In the genomic region with DNA sequence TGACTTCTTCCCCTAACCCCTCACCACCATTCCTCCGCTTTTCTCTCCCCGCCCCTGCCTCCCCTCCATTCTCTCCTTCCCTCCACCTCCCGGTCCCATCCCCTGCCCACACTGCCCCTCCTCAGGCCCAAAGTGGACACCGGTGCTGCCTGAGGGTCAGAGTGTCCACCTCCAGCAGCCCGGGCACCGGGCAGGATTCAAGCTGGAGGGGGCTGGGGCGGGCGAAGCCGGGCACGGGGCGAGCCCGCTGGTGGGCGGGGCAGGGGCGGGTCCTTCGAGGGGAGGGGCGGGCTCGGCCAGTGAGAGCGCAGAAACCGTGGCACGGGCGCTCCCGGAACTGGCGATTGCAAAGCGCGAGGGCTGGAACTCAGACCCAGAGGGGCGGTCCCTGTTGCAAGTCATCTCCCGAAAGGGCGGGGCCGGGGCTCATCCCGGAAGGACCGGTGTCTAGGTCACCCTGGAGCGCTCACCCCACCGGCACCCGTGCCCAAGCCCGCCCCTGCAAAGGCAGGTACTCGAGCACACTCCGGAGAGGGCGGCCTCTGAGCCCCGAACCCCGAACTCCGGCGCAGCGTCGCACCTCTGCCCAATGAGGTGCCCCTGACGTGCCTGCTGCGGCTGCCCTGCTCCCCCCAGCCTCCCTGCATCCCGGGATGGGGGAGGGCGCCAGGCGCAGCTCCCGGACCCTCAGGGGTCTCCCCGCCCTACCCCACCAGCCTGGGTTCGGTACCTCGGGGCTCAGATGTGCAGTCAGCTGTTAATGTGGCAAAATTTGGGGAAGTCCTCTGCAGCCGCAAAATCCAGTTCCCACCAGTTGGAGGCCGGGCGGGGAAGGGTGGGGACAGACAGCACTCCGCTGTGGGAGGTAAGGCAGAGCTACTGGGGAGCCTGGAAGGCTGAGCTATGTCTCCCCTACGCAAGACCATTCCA, we compare ENCODE assay signal across 8 cellular contexts. TPM values are rescaled to one million over a fixed set of nuclear protein-coding genes. Genes with fewer than 3 reads are reported as not detected.
DNase-seq lines count a peak whose midpoint lies in the region; ATAC-seq and TF ChIP-seq lines count a peak whose summit lies in the region.

No MANE protein-coding gene starts in this region.

- in situ Hi-C loops in GM18951 (cut with MboI; ENCODE audit: low sequenced_read_pairs, unreplicated experiment): no loop called here

- CTCF ChIA-PET in activated CD4-positive, alpha-beta T cell treated with anti-CD3 and anti-CD28 coated beads for 36 hours (lab: Charles Lee): interaction anchor here (1.0 to 4.3 kb wide), 4 partner anchors 10 to 28 kb away, joined by 3 to 28 read pairs (median 5); a partner anchor contains a TSS

- peak overlapping the region; percentile 59 to 88 for H3K27ac ChIP-seq in coronary artery
- H3K27ac ChIP-seq in left lung: peak overlapping the region; percentile 77 to 91

- H3K4me1 ChIP-seq in left lung: peaks cover 12 to 60% of the 10 kb centered on the region in 2 donors

- POLR2A ChIA-PET in activated CD4-positive, alpha-beta T cell treated with anti-CD3 and anti-CD28 coated beads for 36 hours (lab: Charles Lee): interaction anchor here (0.8 kb wide), 1 partner anchor 10 kb away, joined by 3 read pairs; no protein-coding TSS in a partner anchor

- peak overlapping the region; percentile 91 for H3K4me3 ChIP-seq in coronary artery
- H3K4me3 ChIP-seq in left lung: peak overlapping the region; percentile 71 to 73

- TF ChIP-seq CTCF in AG09319 (IDR thresholded peaks at IDR 0.05; ENCODE audit: low read depth, low read length) (no peak), coronary artery (IDR thresholded peaks at IDR 0.05) (no peak), left lung (IDR thresholded peaks at IDR 0.05) (no peak)

- no peaks in the 10 kb centered on the region for H3K36me3 ChIP-seq in left lung

- H3K9me3 Mint-ChIP-seq in activated CD4-positive, alpha-beta T cell treated with anti-CD3 and anti-CD28 coated beads for 36 hours (ENCODE audit: low read depth): no peaks in the 10 kb centered on the region

- ATAC-seq in HG03159 (IDR thresholded peaks at IDR 0.05; ENCODE audit: unreplicated experiment) (peak; percentile 93), left lung (peak; percentile 91)
- peak; percentile 96 for ATAC-seq in activated CD4-positive, alpha-beta T cell treated with anti-CD3 and anti-CD28 coated beads for 36 hours

- peak; percentile 73 for TF ChIP-seq POLR2A in GM18951 (IDR thresholded peaks at IDR 0.05; ENCODE audit: extremely low read depth, insufficient read depth, insufficient read length)

- no peaks in the 10 kb centered on the region for H3K27me3 ChIP-seq in left lung

- H3K27me3 Mint-ChIP-seq in activated CD4-positive, alpha-beta T cell treated with anti-CD3 and anti-CD28 coated beads for 36 hours: no peaks in the 10 kb centered on the region

- H3K27ac Mint-ChIP-seq in activated CD4-positive, alpha-beta T cell treated with anti-CD3 and anti-CD28 coated beads for 36 hours: peak overlapping the region; percentile 22

- intact Hi-C loops in activated CD4-positive, alpha-beta T cell treated with anti-CD3 and anti-CD28 coated beads for 36 hours (cut with DNase I, micrococcal nuclease): loop anchor here (1.0 kb wide), 8 partner anchors 10 to 520 kb away; a partner anchor contains a TSS
- intact Hi-C loops in left lung (cut with DNase I): no loop called here

- H3K4me1 Mint-ChIP-seq in activated CD4-positive, alpha-beta T cell treated with anti-CD3 and anti-CD28 coated beads for 36 hours: peaks cover 33% of the 10 kb centered on the region

- H3K4me3 Mint-ChIP-seq in activated CD4-positive, alpha-beta T cell treated with anti-CD3 and anti-CD28 coated beads for 36 hours: peak overlapping the region; percentile 64

- peaks cover 12% of the 10 kb centered on the region for H3K36me3 Mint-ChIP-seq in activated CD4-positive, alpha-beta T cell treated with anti-CD3 and anti-CD28 coated beads for 36 hours (ENCODE audit: low read depth)

- no peaks in the 10 kb centered on the region for H3K9me3 ChIP-seq in left lung

- DNase-seq in AG09319 (ENCODE audit: extremely low read depth, low read depth) (peak; percentile 69), NCI-H446 treated with DMSO at 0.1 percent for 48 hours (lab: John Stamatoyannopoulos, UW) (peak; percentile 81), coronary artery (ENCODE audit: low spot score) (peak; percentile 97), left lung (peak; percentile 98 to 99)
- DNase-seq in activated CD4-positive, alpha-beta T cell treated with anti-CD3 and anti-CD28 coated beads for 36 hours: peak; percentile 98
- peak; percentile 91 to 92 for DNase-seq in stimulated activated CD4-positive, alpha-beta T cell treated with anti-CD3 and anti-CD28 coated beads, Interleukin-2, amount 100 ng/mL, for 48 hours

RNA-seq across cellular contexts. Expression of a gene that starts 16.5 kb away (rescaled TPM):
- under 1 TPM; 0.21 to 0.53 TPM for total RNA-seq in activated CD4-positive, alpha-beta T cell treated with anti-CD3 and anti-CD28 coated beads for 36 hours
- total RNA-seq in left lung: 10 to 100 TPM; 18.0 to 31.7 TPM

RNA-seq across cellular contexts. Expression of a gene that starts 27.1 kb away (rescaled TPM):
- total RNA-seq in activated CD4-positive, alpha-beta T cell treated with anti-CD3 and anti-CD28 coated beads for 36 hours: 1 to 10 TPM; 3.1 to 3.7 TPM
- 10 to 100 TPM; 28.3 to 50.0 TPM for total RNA-seq in left lung

Comparison
In these comparisons a context has a peak if more than half of its experiments do, and no peak if none do; other contexts are left out.
1. Peak in every context shown above with its lines: DNase-seq, ATAC-seq, H3K4me3 ChIP-seq and H3K27ac ChIP-seq.
2. RNA of a gene that starts 16.5 kb away (total RNA-seq): 18.0 to 31.7 TPM in left lung; 0.21 to 0.53 TPM in activated CD4-positive, alpha-beta T cell treated with anti-CD3 and anti-CD28 coated beads for 36 hours; every median in the first group is over 10 times any median in the second.
3. RNA of a gene that starts 27.1 kb away (total RNA-seq): 28.3 to 50.0 TPM in left lung; 3.1 to 3.7 TPM in activated CD4-positive, alpha-beta T cell treated with anti-CD3 and anti-CD28 coated beads for 36 hours; every median in the first group is over 4 times any median in the second.
4. intact Hi-C loops: an anchor here in activated CD4-positive, alpha-beta T cell treated with anti-CD3 and anti-CD28 coated beads for 36 hours (1.0 kb wide); none called in left lung.